15 cellular contexts compared by ENCODE assay signal in the genomic region with DNA sequence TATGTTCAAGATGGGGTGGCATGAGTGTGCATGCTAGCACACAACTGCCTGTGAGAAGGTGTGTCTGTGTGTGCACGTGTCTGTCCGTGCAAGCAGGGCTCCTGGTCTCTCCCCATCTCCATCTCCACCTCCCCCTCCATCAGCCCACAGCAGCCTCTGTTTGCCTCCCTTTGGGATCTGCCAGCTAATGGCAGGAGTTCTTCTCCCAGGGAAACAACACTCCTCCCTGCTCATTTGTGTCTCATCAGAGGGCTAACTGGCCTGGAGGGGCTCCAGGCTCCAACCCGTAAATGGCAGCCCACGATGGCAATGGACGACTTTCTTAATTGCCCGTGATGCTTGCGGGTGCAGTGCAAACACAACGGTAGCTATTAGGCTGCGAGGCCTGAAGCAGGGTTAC.
"Had no signal": no experiment of that assay in that cellular context is flagged by ENCODE, and none has a peak within 500 bp of the region (broad histone marks: within the 10 kb centered on the region; RNA-seq: fewer than 3 reads in every experiment).

No MANE protein-coding gene starts in this region.

- DNase-seq: effector memory CD8-positive, alpha-beta T cell; esophagus squamous epithelium; foreskin fibroblast; kidney; left cardiac atrium; left ventricle myocardium superior; mesenchymal stem cell; naive B cell; psoas muscle; retina; stimulated activated CD4-positive, alpha-beta T cell treated with anti-CD3 and anti-CD28 coated beads, Interleukin-4, amount 100 ng/mL, for 1 hour; stimulated activated CD8-positive, alpha-beta memory T cell treated with anti-CD3 and anti-CD28 coated beads, Interleukin-4, amount 100 ng/mL, for 48 hours; tibial artery; upper lobe of left lung; uterus had no signal
